Comparison of ENCODE assay signal across 9 cellular contexts in genomic region chr13:51849145-51850101, GRCh38. TPM values are rescaled to one million over a fixed set of nuclear protein-coding genes. Genes with fewer than 3 reads are reported as not detected.
DNase-seq lines count a peak whose midpoint lies in the region; ATAC-seq and TF ChIP-seq lines count a peak whose summit lies in the region.
"Had no signal": no experiment of that assay in that cellular context is flagged by ENCODE, and none has a peak within 500 bp of the region (broad histone marks: within the 10 kb centered on the region; RNA-seq: fewer than 3 reads in every experiment).

No MANE protein-coding gene starts in this region.

- ATAC-seq in foreskin keratinocyte (peak; percentile 34), thoracic aorta (ENCODE audit: insufficient number of reproducible peaks, low FRiP score, low read depth) (peak; percentile 21), GM21737 (IDR thresholded peaks at IDR 0.05; ENCODE audit: unreplicated experiment) (no peak), HG03196 (IDR thresholded peaks at IDR 0.05; ENCODE audit: unreplicated experiment) (no peak)

- no peaks in the 10 kb centered on the region for H3K9me3 Mint-ChIP-seq in T-helper 2 cell treated with Interferon-gamma antibody and Interleukin-4, amounts not matched to agents 5 μg/mL and 100 μg/mL, for 36 hours

- H3K27me3 ChIP-seq in foreskin keratinocyte, result peaks cover 2% of the 10 kb centered on the region
- H3K27me3 ChIP-seq in thoracic aorta (replicated peaks; ENCODE audit: insufficient read depth), result no peaks in the 10 kb centered on the region

- peaks cover 17% of the 10 kb centered on the region for H3K27me3 Mint-ChIP-seq in T-helper 2 cell treated with Interferon-gamma antibody and Interleukin-4, amounts not matched to agents 5 μg/mL and 100 μg/mL, for 36 hours (ENCODE audit: low read depth)

- H3K4me3 Mint-ChIP-seq in T-helper 2 cell treated with Interferon-gamma antibody and Interleukin-4, amounts not matched to agents 5 μg/mL and 100 μg/mL, for 36 hours, result no peak overlapping the region

- peaks cover 9% of the 10 kb centered on the region for H3K4me1 Mint-ChIP-seq in T-helper 2 cell treated with Interferon-gamma antibody and Interleukin-4, amounts not matched to agents 5 μg/mL and 100 μg/mL, for 36 hours (ENCODE audit: low read depth)

- H3K27ac ChIP-seq in foreskin keratinocyte (no peak overlapping the region), thoracic aorta (no peak overlapping the region)

- no peaks in the 10 kb centered on the region for H3K4me1 ChIP-seq in foreskin keratinocyte
- H3K4me1 ChIP-seq in thoracic aorta (ENCODE audit: control insufficient read depth in 1 of 2, low read depth in 2 of 2), result peaks cover 5 to 17% of the 10 kb centered on the region in 2 donors

- no peaks in the 10 kb centered on the region for H3K36me3 ChIP-seq in thoracic aorta

- H3K4me3 ChIP-seq in thoracic aorta, result no peak overlapping the region

- H3K36me3 Mint-ChIP-seq in T-helper 2 cell treated with Interferon-gamma antibody and Interleukin-4, amounts not matched to agents 5 μg/mL and 100 μg/mL, for 36 hours (ENCODE audit: low read depth), result no peaks in the 10 kb centered on the region

- H3K9me3 ChIP-seq in thoracic aorta, result no peaks in the 10 kb centered on the region

- H3K27ac Mint-ChIP-seq in T-helper 2 cell treated with Interferon-gamma antibody and Interleukin-4, amounts not matched to agents 5 μg/mL and 100 μg/mL, for 36 hours, result no peak overlapping the region

- TF ChIP-seq CTCF in foreskin keratinocyte (conservative IDR thresholded peaks at IDR 0.05), result peak; percentile 55
- no peak for TF ChIP-seq CTCF in thoracic aorta (IDR thresholded peaks at IDR 0.05)

- DNase-seq in EH (ENCODE audit: low read depth), result peak; percentile 56
- peak; percentile 44 for DNase-seq in HuH-7.5 (ENCODE audit: low spot score)
- DNase-seq in activated CD4-positive, alpha-beta T cell treated with anti-CD3 and anti-CD28 coated beads, Interleukin-2, amount 50 U/mL, for 48 hours, result peak; percentile 53 to 62
- DNase-seq in foreskin keratinocyte, result no peak
- no peak for DNase-seq in thoracic aorta (ENCODE audit: low spot score)
- DNase-seq in T-helper 2 cell treated with Interferon-gamma antibody and Interleukin-4, amounts not matched to agents 5 μg/mL and 100 μg/mL, for 36 hours (ENCODE audit: low spot score), result no peak

RNA-seq across cellular contexts. Expression of gene TMEM272, which starts 4.4 kb away (rescaled TPM):
- total RNA-seq in foreskin keratinocyte (not detected in 2 replicates), thoracic aorta (not detected)
- not detected in 2 replicates for polyA plus RNA-seq in foreskin keratinocyte
- total RNA-seq: urinary bladder had no signal
- polyA plus RNA-seq: urinary bladder had no signal

RNA-seq across cellular contexts. Expression of gene CCDC70, which starts 12.3 kb away (rescaled TPM):
- total RNA-seq in foreskin keratinocyte (not detected in 2 replicates), thoracic aorta (not detected)
- polyA plus RNA-seq in foreskin keratinocyte, result not detected in 2 replicates
- total RNA-seq: urinary bladder had no signal
- polyA plus RNA-seq: urinary bladder had no signal

RNA-seq across cellular contexts. Expression of gene DHRS12, which starts 45.5 kb away (rescaled TPM):
- total RNA-seq in foreskin keratinocyte (2.2 and 2.6 TPM in 2 replicates), thoracic aorta (10 to 100 TPM in 1 of 2 donors, 1 to 10 TPM in 1; 4.9 to 13.3 TPM)
- polyA plus RNA-seq in foreskin keratinocyte, result 4.7 and 5.0 TPM in 2 replicates

Comparison
In these comparisons a context has a peak if more than half of its experiments do, and no peak if none do; other contexts are left out.
1. DNase-seq: peak in EH (single experiment), HuH-7.5 (single experiment) and activated CD4-positive, alpha-beta T cell treated with anti-CD3 and anti-CD28 coated beads, Interleukin-2, amount 50 U/mL, for 48 hours (2 of 2); none in foreskin keratinocyte (0 of 2), thoracic aorta (single experiment) and T-helper 2 cell treated with Interferon-gamma antibody and Interleukin-4, amounts not matched to agents 5 μg/mL and 100 μg/mL, for 36 hours (single experiment).
2. ATAC-seq: peak in foreskin keratinocyte (single experiment) and thoracic aorta (single experiment); none in GM21737 (single experiment) and HG03196 (single experiment).